Comparison of ENCODE assay signal across 6 cellular contexts in genomic region chr10:51321300-51321699, GRCh38.
"Had no signal": no experiment of that assay in that cellular context is flagged by ENCODE, and none has a peak within 500 bp of the region (broad histone marks: within the 10 kb centered on the region; RNA-seq: fewer than 3 reads in every experiment).

No MANE protein-coding gene starts in this region.

- H3K27ac ChIP-seq: HL-60 had no signal

- H3K4me1 Mint-ChIP-seq: IgD-negative memory B cell had no signal

- DNase-seq: H9, KBM-7 had no signal

- H3K4me2 ChIP-seq: GM23338 had no signal

- H3K9me3 Mint-ChIP-seq: GM23338, H9 had no signal

- ATAC-seq: GM23338, HepG2 had no signal

- H3K27ac Mint-ChIP-seq: GM23338, IgD-negative memory B cell had no signal

- H3K27me3 Mint-ChIP-seq: IgD-negative memory B cell had no signal

- H3K4me3 ChIP-seq: GM23338 had no signal

- H3K4me3 Mint-ChIP-seq: GM23338, H9, IgD-negative memory B cell had no signal

- H3K36me3 Mint-ChIP-seq: IgD-negative memory B cell had no signal

- H2AFZ ChIP-seq: GM23338 had no signal
